ENCODE assay signal across 18 cellular contexts in genomic region chr11:1639666-1640065, GRCh38. TPM values are rescaled to one million over a fixed set of nuclear protein-coding genes. Genes with fewer than 3 reads are reported as not detected.
DNase-seq lines count a peak whose midpoint lies in the region; ATAC-seq, FAIRE-seq and TF ChIP-seq lines count a peak whose summit lies in the region.
"Had no signal": no experiment of that assay in that cellular context is flagged by ENCODE, and none has a peak within 500 bp of the region (broad histone marks: within the 10 kb centered on the region; RNA-seq: fewer than 3 reads in every experiment).

No MANE protein-coding gene starts in this region.

- no peaks in the 10 kb centered on the region for H3F3A ChIP-seq in GM23338 (replicated peaks; ENCODE audit: low read depth)

- no peak overlapping the region for H3K56ac ChIP-seq in H1 (replicated peaks; ENCODE audit: insufficient read length, low read depth, low read length)

- no peaks in the 10 kb centered on the region for H3K9me3 ChIP-seq in H1 (ENCODE audit: insufficient read depth in 2 of 2, low read depth in 1 of 2, low read length in 1 of 2)
- H3K9me3 ChIP-seq in transverse colon, result no peaks in the 10 kb centered on the region
- H3K9me3 ChIP-seq: HAP-1, SJSA1 had no signal

- no peak overlapping the region for H3K4me3 ChIP-seq in GM23338
- H3K4me3 ChIP-seq in H1 (ENCODE audit: extremely low read depth in 1 of 4, insufficient read depth in 2 of 4, low read depth in 3 of 4, low read length in 4 of 4), result no peak overlapping the region
- H3K4me3 ChIP-seq in transverse colon, result no peak overlapping the region
- H3K4me3 ChIP-seq: HAP-1, SJSA1 had no signal

- TF ChIP-seq CTCF in GM23338 (conservative IDR thresholded peaks at IDR 0.05; ENCODE audit: low read depth in 2 of 2) (no peak), H1 (IDR thresholded peaks at IDR 0.05; ENCODE audit: control extremely low read depth in 1 of 3, insufficient read depth in 1 of 3, low read depth in 1 of 3, low read length in 3 of 3) (no peak), transverse colon (IDR thresholded peaks at IDR 0.05) (no peak)

- no peak overlapping the region for H3K4me3 Mint-ChIP-seq in GM23338
- H3K4me3 Mint-ChIP-seq: CD4-positive, CD25-positive, alpha-beta regulatory T cell; IgD-negative memory B cell; T-helper 1 cell treated with Interleukin-12 subunit alpha and Interleukin-12 subunit beta and Interleukin-4 antibody, amounts not matched to agents 30 μg/mL and 1 μg/mL, for 36 hours had no signal

- no peak overlapping the region; the same call in 1 of the 2 replicates for H3K18ac ChIP-seq in H1 (ENCODE audit: extremely low read depth, low read length)

- peak overlapping the region; percentile 86; the same call in 1 of the 2 replicates for H2AFZ ChIP-seq in GM23338
- 0 out of 2 replicates have a peak overlapping the region, but pooled peaks have one; percentile 34 for H2AFZ ChIP-seq in H1 (ENCODE audit: low read length)

- no peak overlapping the region for H3K23ac ChIP-seq in H1 (ENCODE audit: insufficient read length)

- in situ Hi-C loops in transverse colon (cut with MboI; ENCODE audit: low pct_ligation_motif_present in 1 of 4, low pct_unique_long_range_greater_than_20kb in 1 of 4, low sequenced_read_pairs in 3 of 4), result no loop called here

- POLR2A ChIA-PET in H1 (lab: Charles Lee; ENCODE audit: partially characterized antibody), result no interaction called here

- FAIRE-seq in H1 (lab: Jason Lieb, UNC), result no peak
- FAIRE-seq: HTR-8/SVneo had no signal

- TF ChIP-seq EP300 in H1 (IDR thresholded peaks at IDR 0.05; ENCODE audit: borderline replicate concordance in 1 of 2, low read depth in 2 of 2, low read length in 2 of 2) (no peak), transverse colon (IDR thresholded peaks at IDR 0.05; ENCODE audit: low read depth) (no peak)

- no peak for DNase-seq in Right ventricle myocardium inferior (ENCODE audit: missing footprints)
- no peak for DNase-seq in Right ventricle myocardium superior
- no peak for DNase-seq in GM23338 (ENCODE audit: low spot score)
- DNase-seq in H1 (ENCODE audit: low read depth in 1 of 2, low spot score in 2 of 2), result no peak
- no peak for DNase-seq in transverse colon
- no peak for DNase-seq in medulla oblongata (ENCODE audit: extremely low spot score)
- DNase-seq: GF-D8; NCI-H226; NK-92 treated with Interleukin-12 subunit alpha and Interleukin-12 subunit beta, amount 100 ng/mL, for 24 hours had no signal

- no peak overlapping the region for H4K91ac ChIP-seq in H1 (replicated peaks; ENCODE audit: insufficient read length, low read length)

- H3K9me2 ChIP-seq in GM23338 (ENCODE audit: insufficient read depth), result no peaks in the 10 kb centered on the region

- H2BK15ac ChIP-seq in H1 (ENCODE audit: low read length), result no peak overlapping the region

- CTCF ChIA-PET in H1 (lab: Charles Lee; ENCODE audit: partially characterized antibody), result interaction anchor here (0.7 to 4.9 kb wide), 37 partner anchors 8 to 517 kb away, joined by 3 to 47 read pairs (median 4); partner anchors contain the start of genes KRTAP5-3 and KRTAP5-5

- no peaks in the 10 kb centered on the region; the same call in 1 of the 2 replicates for H3K23me2 ChIP-seq in H1 (ENCODE audit: low read depth, low read length)

- no peak overlapping the region for H2BK120ac ChIP-seq in H1 (replicated peaks; ENCODE audit: low read depth, low read length)

- H3K79me2 ChIP-seq in GM23338 (replicated peaks; ENCODE audit: insufficient read depth) (no peaks in the 10 kb centered on the region), H1 (ENCODE audit: control insufficient read depth in 1 of 2, insufficient read depth in 2 of 2, low read length in 2 of 2) (no peaks in the 10 kb centered on the region)

- H4K5ac ChIP-seq in H1 (ENCODE audit: insufficient read length, low read depth, low read length), result no peak overlapping the region

- 77% methylated on average over 15 of the region's 15 CpGs; no CpG with 5 or more reads in 1 of the 2 experiments for WGBS in H1 (ENCODE audit: extremely low coverage in 1 of 2, insufficient coverage in 1 of 2, insufficient read length in 1 of 2, insufficient replicate concordance in 2 of 2, low coverage in 1 of 2, low lambda C conversion rate in 2 of 2, missing lambda C conversion rate in 1 of 2), 2 experiments
- 36% methylated on average over 15 of the region's 15 CpGs; no CpG with 5 or more reads in 1 of the 2 donors for WGBS in transverse colon (ENCODE audit: low coverage in 1 of 2), 2 donors

- TF ChIP-seq RAD21 in H1 (IDR thresholded peaks at IDR 0.05 in 1 of 2, conservative IDR thresholded peaks at IDR 0.05 in 1 of 2; ENCODE audit: low read depth in 2 of 2, low read length in 2 of 2), result no peak

- H3K14ac ChIP-seq in H1 (ENCODE audit: insufficient read length), result no peak overlapping the region

- no peak overlapping the region for H3K27ac Mint-ChIP-seq in GM23338
- H3K27ac Mint-ChIP-seq: IgD-negative memory B cell; T-helper 1 cell treated with Interleukin-12 subunit alpha and Interleukin-12 subunit beta and Interleukin-4 antibody, amounts not matched to agents 30 μg/mL and 1 μg/mL, for 36 hours had no signal

- no peak overlapping the region for H2AK5ac ChIP-seq in H1 (ENCODE audit: low read depth, low read length)

- H3K36me3 ChIP-seq in GM23338 (ENCODE audit: insufficient read depth) (no peaks in the 10 kb centered on the region), H1 (ENCODE audit: control insufficient read depth in 2 of 4, insufficient read depth in 4 of 4, low read length in 3 of 4) (no peaks in the 10 kb centered on the region), transverse colon (no peaks in the 10 kb centered on the region)
- H3K36me3 ChIP-seq: HAP-1, SJSA1 had no signal

- no peak overlapping the region for H2BK20ac ChIP-seq in H1 (ENCODE audit: low read length)

- peak overlapping the region; percentile 44; the same call in 1 of the 2 replicates for H2BK5ac ChIP-seq in H1 (ENCODE audit: low read depth, low read length)

- H3K4me2 ChIP-seq in GM23338 (no peak overlapping the region), H1 (ENCODE audit: insufficient read depth in 1 of 2, low read depth in 2 of 2, low read length in 2 of 2) (no peak overlapping the region)

- H3K9me3 Mint-ChIP-seq in GM23338, result no peaks in the 10 kb centered on the region
- H3K9me3 Mint-ChIP-seq: IgD-negative memory B cell; T-helper 1 cell treated with Interleukin-12 subunit alpha and Interleukin-12 subunit beta and Interleukin-4 antibody, amounts not matched to agents 30 μg/mL and 1 μg/mL, for 36 hours had no signal

- no peak overlapping the region for H3K27ac ChIP-seq in GM23338 (ENCODE audit: low read depth)
- H3K27ac ChIP-seq in H1 (ENCODE audit: low read depth, low read length), result no peak overlapping the region
- peak overlapping the region in 3 of 4 donors; percentile 22 to 63 (median 59) for H3K27ac ChIP-seq in transverse colon
- H3K27ac ChIP-seq: SJSA1 had no signal

- TF ChIP-seq POLR2A in H1 (IDR thresholded peaks at IDR 0.05; ENCODE audit: control extremely low read depth in 1 of 2, low read depth in 2 of 2, low read length in 2 of 2) (no peak), transverse colon (IDR thresholded peaks at IDR 0.05) (no peak)

- H3K27me3 ChIP-seq in GM23338 (ENCODE audit: insufficient read depth), result no peaks in the 10 kb centered on the region
- no peaks in the 10 kb centered on the region; a peak in 1 of 7 replicates for H3K27me3 ChIP-seq in H1 (replicated peaks in 1 of 4; ENCODE audit: control insufficient read depth in 3 of 4, extremely low read depth in 1 of 4, insufficient read depth in 3 of 4, low read length in 3 of 4)
- peaks cover 22% of the 10 kb centered on the region for H3K27me3 ChIP-seq in transverse colon
- H3K27me3 ChIP-seq: SJSA1 had no signal

- no peak overlapping the region for H3K9ac ChIP-seq in H1 (replicated peaks in 1 of 4; ENCODE audit: extremely low read depth in 1 of 4, low read depth in 3 of 4, low read length in 3 of 4)

- H3K4me1 ChIP-seq in GM23338 (ENCODE audit: insufficient read depth), result no peaks in the 10 kb centered on the region
- no peaks in the 10 kb centered on the region; a peak in 1 of 7 replicates for H3K4me1 ChIP-seq in H1 (replicated peaks in 1 of 4; ENCODE audit: control insufficient read depth in 3 of 4, insufficient read depth in 4 of 4, low read length in 3 of 4)
- H3K4me1 ChIP-seq in transverse colon, result peaks cover 0 to 22% (median 10%) of the 10 kb centered on the region in 4 donors
- H3K4me1 ChIP-seq: HAP-1, SJSA1 had no signal

- no peaks in the 10 kb centered on the region for H3K79me1 ChIP-seq in H1 (ENCODE audit: low read depth, low read length)

- H4K20me1 ChIP-seq in GM23338 (replicated peaks; ENCODE audit: insufficient read depth), result no peaks in the 10 kb centered on the region
- no peaks in the 10 kb centered on the region for H4K20me1 ChIP-seq in H1 (replicated peaks in 1 of 2; ENCODE audit: control insufficient read depth in 1 of 2, insufficient read depth in 2 of 2, low read length in 2 of 2)

- no peak overlapping the region for H3K4ac ChIP-seq in H1 (replicated peaks; ENCODE audit: insufficient read length, low read depth, low read length)

- peaks cover 5% of the 10 kb centered on the region; the same call in 2 of the 3 replicates for H3K4me1 Mint-ChIP-seq in GM23338

- peaks cover 13% of the 10 kb centered on the region for H3K27me3 Mint-ChIP-seq in GM23338 (ENCODE audit: insufficient read depth, low read depth, poor library complexity)

- no peaks in the 10 kb centered on the region for H3K36me3 Mint-ChIP-seq in GM23338 (ENCODE audit: low read depth)
- H3K36me3 Mint-ChIP-seq: CD4-positive, CD25-positive, alpha-beta regulatory T cell; IgD-negative memory B cell had no signal

- intact Hi-C loops in Right ventricle myocardium inferior (cut with DNase I), result no loop called here
- intact Hi-C loops in Right ventricle myocardium superior (cut with DNase I), result no loop called here
- intact Hi-C loops in transverse colon (cut with DNase I; ENCODE audit: low total_unique reads), result no loop called here

- H4K8ac ChIP-seq in H1 (ENCODE audit: extremely low read depth, insufficient read depth, low read length), result no peak overlapping the region; the same call in 1 of the 2 replicates

- H2BK12ac ChIP-seq in H1 (ENCODE audit: low read depth, low read length), result 0 out of 2 replicates have a peak overlapping the region, but pooled peaks have one; percentile 27

- peak; percentile 31 for ATAC-seq in Right ventricle myocardium inferior
- ATAC-seq in Right ventricle myocardium superior (ENCODE audit: poor library complexity), result no peak
- ATAC-seq in GM23338, result peak; percentile 9; the same call in 2 of the 3 replicates
- no peak for ATAC-seq in HG02678 (IDR thresholded peaks at IDR 0.05; ENCODE audit: unreplicated experiment)

RNA-seq across cellular contexts. Expression of gene KRTAP5-5, which starts 10.1 kb away (rescaled TPM):
- not detected for total RNA-seq in Right ventricle myocardium inferior
- not detected for total RNA-seq in Right ventricle myocardium superior
- total RNA-seq in GM23338 (2014; rRNA removed; shearing (Covaris generic)), result not detected in 2 replicates
- polyA plus RNA-seq in GM23338 (2016; fragmentation: Nextera tagmentation; extraction: Ambion mirVana), result not detected in 2 replicates
- total RNA-seq in H1 (2021; fragmentation: NEBNext Ultra II Directional; extraction: Animal tissue kit (Norgen Biotek cat#: 25700)), result not detected in 2 replicates
- 0.09 TPM in 1 of 2 replicates, not detected in the other for polyA plus RNA-seq in H1 (2011; rRNA removed)
- not detected for polyA plus RNA-seq in H1 (2011; cell fraction: cytosol; rRNA removed)
- not detected for polyA plus RNA-seq in H1 (2011; cell fraction: nucleus; rRNA removed)
- not detected in 4 replicates for polyA plus RNA-seq in H1 (2012, experiment 1 of 2)
- not detected for polyA plus RNA-seq in H1 (2012, experiment 2 of 2)
- not detected for polyA plus RNA-seq in H1 (2013, experiment 1 of 2)
- not detected for polyA plus RNA-seq in H1 (2013, experiment 2 of 2)
- not detected in 2 replicates for polyA minus RNA-seq in H1 (2011; rRNA and poly(A)+ RNA removed)
- not detected for polyA minus RNA-seq in H1 (2011; cell fraction: cytosol; rRNA and poly(A)+ RNA removed)
- not detected for polyA minus RNA-seq in H1 (2011; cell fraction: nucleus; rRNA and poly(A)+ RNA removed)
- not detected for total RNA-seq in transverse colon
- total RNA-seq: A673; CD4-positive, CD25-positive, alpha-beta regulatory T cell; SJSA1 had no signal
- polyA plus RNA-seq: BJ; CD4-positive, CD25-positive, alpha-beta regulatory T cell; IgD-negative memory B cell had no signal

RNA-seq across cellular contexts. Expression of gene KRTAP5-4, which starts 17.7 kb away (rescaled TPM):
- total RNA-seq in Right ventricle myocardium inferior (not detected), Right ventricle myocardium superior (not detected), transverse colon (not detected)
- not detected in 2 replicates for total RNA-seq in GM23338 (2014; rRNA removed; shearing (Covaris generic))
- polyA plus RNA-seq in GM23338 (2016; fragmentation: Nextera tagmentation; extraction: Ambion mirVana) (not detected in 2 replicates), H1 (2011; rRNA removed) (not detected in 2 replicates)
- not detected in 2 replicates for total RNA-seq in H1 (2021; fragmentation: NEBNext Ultra II Directional; extraction: Animal tissue kit (Norgen Biotek cat#: 25700))
- polyA plus RNA-seq in H1 (2011; cell fraction: cytosol; rRNA removed), result not detected
- polyA plus RNA-seq in H1 (2011; cell fraction: nucleus; rRNA removed), result not detected
- not detected in 4 replicates for polyA plus RNA-seq in H1 (2012, experiment 1 of 2)
- not detected for polyA plus RNA-seq in H1 (2012, experiment 2 of 2)
- polyA plus RNA-seq in H1 (2013, experiment 1 of 2), result not detected
- polyA plus RNA-seq in H1 (2013, experiment 2 of 2), result not detected
- not detected in 2 replicates for polyA minus RNA-seq in H1 (2011; rRNA and poly(A)+ RNA removed)
- polyA minus RNA-seq in H1 (2011; cell fraction: cytosol; rRNA and poly(A)+ RNA removed), result not detected
- not detected for polyA minus RNA-seq in H1 (2011; cell fraction: nucleus; rRNA and poly(A)+ RNA removed)
- total RNA-seq: A673; CD4-positive, CD25-positive, alpha-beta regulatory T cell; SJSA1 had no signal
- polyA plus RNA-seq: BJ; CD4-positive, CD25-positive, alpha-beta regulatory T cell; IgD-negative memory B cell had no signal

RNA-seq across cellular contexts. Expression of gene KRTAP5-3, which starts 31.4 kb away (rescaled TPM):
- not detected for total RNA-seq in Right ventricle myocardium inferior
- total RNA-seq in Right ventricle myocardium superior, result not detected
- not detected in 2 replicates for total RNA-seq in GM23338 (2014; rRNA removed; shearing (Covaris generic))
- not detected in 2 replicates for polyA plus RNA-seq in GM23338 (2016; fragmentation: Nextera tagmentation; extraction: Ambion mirVana)
- total RNA-seq in H1 (2021; fragmentation: NEBNext Ultra II Directional; extraction: Animal tissue kit (Norgen Biotek cat#: 25700)), result not detected in 2 replicates
- polyA plus RNA-seq in H1 (2011; rRNA removed), result not detected in 2 replicates
- polyA plus RNA-seq in H1 (2011; cell fraction: cytosol; rRNA removed), result not detected
- not detected for polyA plus RNA-seq in H1 (2011; cell fraction: nucleus; rRNA removed)
- not detected in 4 replicates for polyA plus RNA-seq in H1 (2012, experiment 1 of 2)
- polyA plus RNA-seq in H1 (2012, experiment 2 of 2), result not detected
- not detected for polyA plus RNA-seq in H1 (2013, experiment 1 of 2)
- not detected for polyA plus RNA-seq in H1 (2013, experiment 2 of 2)
- not detected in 2 replicates for polyA minus RNA-seq in H1 (2011; rRNA and poly(A)+ RNA removed)
- polyA minus RNA-seq in H1 (2011; cell fraction: cytosol; rRNA and poly(A)+ RNA removed), result not detected
- polyA minus RNA-seq in H1 (2011; cell fraction: nucleus; rRNA and poly(A)+ RNA removed), result not detected
- not detected for total RNA-seq in transverse colon
- total RNA-seq: A673; CD4-positive, CD25-positive, alpha-beta regulatory T cell; SJSA1 had no signal
- polyA plus RNA-seq: BJ; CD4-positive, CD25-positive, alpha-beta regulatory T cell; IgD-negative memory B cell had no signal

RNA-seq across cellular contexts. Expression of gene KRTAP5-2, which starts 41.6 kb away (rescaled TPM):
- total RNA-seq in Right ventricle myocardium inferior, result not detected
- not detected for total RNA-seq in Right ventricle myocardium superior
- not detected in 2 replicates for total RNA-seq in GM23338 (2014; rRNA removed; shearing (Covaris generic))
- not detected in 2 replicates for polyA plus RNA-seq in GM23338 (2016; fragmentation: Nextera tagmentation; extraction: Ambion mirVana)
- not detected in 2 replicates for total RNA-seq in H1 (2021; fragmentation: NEBNext Ultra II Directional; extraction: Animal tissue kit (Norgen Biotek cat#: 25700))
- polyA plus RNA-seq in H1 (2011; rRNA removed), result not detected in 2 replicates
- polyA plus RNA-seq in H1 (2011; cell fraction: cytosol; rRNA removed), result not detected
- polyA plus RNA-seq in H1 (2011; cell fraction: nucleus; rRNA removed), result not detected
- 0.25 TPM in 1 of 4 replicates, not detected in the others for polyA plus RNA-seq in H1 (2012, experiment 1 of 2)
- polyA plus RNA-seq in H1 (2012, experiment 2 of 2), result not detected
- polyA plus RNA-seq in H1 (2013, experiment 1 of 2), result not detected
- not detected for polyA plus RNA-seq in H1 (2013, experiment 2 of 2)
- polyA minus RNA-seq in H1 (2011; rRNA and poly(A)+ RNA removed), result not detected in 2 replicates
- polyA minus RNA-seq in H1 (2011; cell fraction: cytosol; rRNA and poly(A)+ RNA removed), result not detected
- not detected for polyA minus RNA-seq in H1 (2011; cell fraction: nucleus; rRNA and poly(A)+ RNA removed)
- total RNA-seq in transverse colon, result not detected
- total RNA-seq: A673, SJSA1 had no signal
- polyA plus RNA-seq: BJ; CD4-positive, CD25-positive, alpha-beta regulatory T cell; IgD-negative memory B cell had no signal

RNA-seq across cellular contexts. Expression of gene KRTAP5-1, which starts 54.6 kb away (rescaled TPM):
- total RNA-seq in Right ventricle myocardium inferior, result not detected
- not detected for total RNA-seq in Right ventricle myocardium superior
- total RNA-seq in GM23338 (2014; rRNA removed; shearing (Covaris generic)), result not detected in 2 replicates
- polyA plus RNA-seq in GM23338 (2016; fragmentation: Nextera tagmentation; extraction: Ambion mirVana), result not detected in 2 replicates
- not detected in 2 replicates for total RNA-seq in H1 (2021; fragmentation: NEBNext Ultra II Directional; extraction: Animal tissue kit (Norgen Biotek cat#: 25700))
- polyA plus RNA-seq in H1 (2011; rRNA removed), result not detected in 2 replicates
- polyA plus RNA-seq in H1 (2011; cell fraction: cytosol; rRNA removed), result not detected
- polyA plus RNA-seq in H1 (2011; cell fraction: nucleus; rRNA removed), result not detected
- polyA plus RNA-seq in H1 (2012, experiment 1 of 2), result 0.27 TPM in 1 of 4 replicates, not detected in the others
- not detected for polyA plus RNA-seq in H1 (2012, experiment 2 of 2)
- polyA plus RNA-seq in H1 (2013, experiment 1 of 2), result not detected
- polyA plus RNA-seq in H1 (2013, experiment 2 of 2), result not detected
- polyA minus RNA-seq in H1 (2011; rRNA and poly(A)+ RNA removed), result not detected in 2 replicates
- not detected for polyA minus RNA-seq in H1 (2011; cell fraction: cytosol; rRNA and poly(A)+ RNA removed)
- polyA minus RNA-seq in H1 (2011; cell fraction: nucleus; rRNA and poly(A)+ RNA removed), result not detected
- total RNA-seq in transverse colon, result not detected
- total RNA-seq: A673; CD4-positive, CD25-positive, alpha-beta regulatory T cell; SJSA1 had no signal
- polyA plus RNA-seq: BJ; CD4-positive, CD25-positive, alpha-beta regulatory T cell; IgD-negative memory B cell had no signal

Comparison
In these comparisons a context has a peak if more than half of its experiments do, and no peak if none do; other contexts are left out.
1. ATAC-seq: peak in Right ventricle myocardium inferior (single experiment) and GM23338 (single experiment); none in Right ventricle myocardium superior (single experiment) and HG02678 (single experiment).
2. H3K27ac ChIP-seq: peak in transverse colon (3 of 4); none in GM23338 (single experiment) and H1 (single experiment).